ENCODE assay signal across 8 cellular contexts in genomic region chr6:150342126-150342525, GRCh38. TPM values are rescaled to one million over a fixed set of nuclear protein-coding genes. Genes with fewer than 3 reads are reported as not detected.
"Had no signal": no experiment of that assay in that cellular context is flagged by ENCODE, and none has a peak within 500 bp of the region (broad histone marks: within the 10 kb centered on the region; RNA-seq: fewer than 3 reads in every experiment).

No MANE protein-coding gene starts in this region.

- ATAC-seq: GM23338, K562 had no signal

- H3K9me3 Mint-ChIP-seq: GM23338, H9 had no signal

- H3K4me3 ChIP-seq: GM23338, K562 had no signal

- DNase-seq: H9, HCEC 1CT, IMR-90 had no signal

- H3K27ac Mint-ChIP-seq: GM23338, H9 had no signal

- H3K4me3 Mint-ChIP-seq: GM23338, H9 had no signal

- FAIRE-seq: H1, H54, HTR-8/SVneo, K562 had no signal

RNA-seq across cellular contexts. Expression of gene IYD, which starts 26.7 kb away (rescaled TPM):
- total RNA-seq: GM23338, H1, H9, IMR-90, K562 had no signal
- polyA plus RNA-seq: GM23338, H1, IMR-90, K562 had no signal
